Comparison of ENCODE assay signal across 9 cellular contexts in genomic region chr1:235971020-235971419, GRCh38.
DNase-seq lines count a peak whose midpoint lies in the region; TF ChIP-seq lines count a peak whose summit lies in the region.
"Had no signal": no experiment of that assay in that cellular context is flagged by ENCODE, and none has a peak within 500 bp of the region (broad histone marks: within the 10 kb centered on the region; RNA-seq: fewer than 3 reads in every experiment).

No MANE protein-coding gene starts in this region.

- H3K27ac ChIP-seq in BLaER1 treated with 17β-estradiol and CSF1 and Interleukin-3, amounts not matched to agents 10 nM and 100 nM: peak overlapping the region; percentile 36 to 97 (median 92); a peak in 21 of 22 replicates
- H3K27ac ChIP-seq in MM.1S (ENCODE audit: low read length) (no peak overlapping the region), duodenal mucosa (ENCODE audit: low read depth, low read length) (peak overlapping the region; percentile 3), prostate gland (peak overlapping the region; percentile 81 to 82)

- intact Hi-C loops in prostate gland (cut with DNase I): loop anchor here (2.0 to 5.0 kb wide), 2 partner anchors 104 to 459 kb away; partner anchors contain the start of gene LYST

- TF ChIP-seq POLR2A in prostate gland (IDR thresholded peaks at IDR 0.05): no peak

- 52% methylated on average over 3 of the region's 3 CpGs for WGBS in prostate gland

- peak overlapping the region; percentile 68 to 87 (median 79); a peak in 21 of 22 replicates for H3K4me2 ChIP-seq in BLaER1 treated with 17β-estradiol and CSF1 and Interleukin-3, amounts not matched to agents 10 nM and 100 nM
- peak overlapping the region; percentile 82 for H3K4me2 ChIP-seq in MM.1S (ENCODE audit: low read depth, low read length)

- peak overlapping the region; percentile 79 for H2AFZ ChIP-seq in MM.1S (ENCODE audit: low read length)

- no peaks in the 10 kb centered on the region for H4K20me1 ChIP-seq in BLaER1 treated with 17β-estradiol and CSF1 and Interleukin-3, amounts not matched to agents 10 nM and 100 nM
- H4K20me1 ChIP-seq in MM.1S (ENCODE audit: insufficient read depth, low read length): no peaks in the 10 kb centered on the region

- peak overlapping the region in 10 of 11 experiments; percentile 40 to 90 (median 84); a peak in 20 of 22 replicates for H3K9ac ChIP-seq in BLaER1 treated with 17β-estradiol and CSF1 and Interleukin-3, amounts not matched to agents 10 nM and 100 nM
- H3K9ac ChIP-seq in MM.1S (ENCODE audit: low read length): no peak overlapping the region
- H3K9ac ChIP-seq in duodenal mucosa (ENCODE audit: low read depth in 1 of 2, low read length in 2 of 2): no peak overlapping the region

- no peaks in the 10 kb centered on the region for H3K9me2 ChIP-seq in MM.1S (replicated peaks; ENCODE audit: insufficient read depth, low read length)

- no peaks in the 10 kb centered on the region for H3K79me2 ChIP-seq in MM.1S (ENCODE audit: low read length)

- DNase-seq in MM.1S (no peak), prostate gland (ENCODE audit: low spot score) (no peak), iPS-NIHi11 (ENCODE audit: low spot score) (no peak), anterior cingulate cortex (lab: John Stamatoyannopoulos, UW) (no peak), T-helper 2 cell (no peak), kidney tubule cell (ENCODE audit: low spot score) (no peak)

- H3F3A ChIP-seq in MM.1S (ENCODE audit: insufficient read depth, low read length): 0 out of 2 replicates have a peak, but pooled peaks cover 5% of the 10 kb centered on the region

- peaks cover 0 to 23% (median 7%) of the 10 kb centered on the region in 11 experiments; a peak in 11 of 22 replicates for H3K9me3 ChIP-seq in BLaER1 treated with 17β-estradiol and CSF1 and Interleukin-3, amounts not matched to agents 10 nM and 100 nM (replicated peaks in 1 of 11)
- H3K9me3 ChIP-seq in MM.1S (replicated peaks; ENCODE audit: insufficient read depth, low read length): no peaks in the 10 kb centered on the region
- H3K9me3 ChIP-seq in duodenal mucosa (ENCODE audit: control insufficient read depth in 1 of 2, low read length in 2 of 2): no peaks in the 10 kb centered on the region
- no peaks in the 10 kb centered on the region for H3K9me3 ChIP-seq in prostate gland
- H3K9me3 ChIP-seq: ovary had no signal

- TF ChIP-seq CTCF in MM.1S (IDR thresholded peaks at IDR 0.05; ENCODE audit: low read length): no peak
- no peak for TF ChIP-seq CTCF in prostate gland (IDR thresholded peaks at IDR 0.05)

- H3K27me3 ChIP-seq in BLaER1 treated with 17β-estradiol and CSF1 and Interleukin-3, amounts not matched to agents 10 nM and 100 nM: no peaks in the 10 kb centered on the region
- H3K27me3 ChIP-seq in MM.1S (replicated peaks; ENCODE audit: insufficient read depth, low read length): no peaks in the 10 kb centered on the region
- no peaks in the 10 kb centered on the region for H3K27me3 ChIP-seq in duodenal mucosa (ENCODE audit: control insufficient read depth in 1 of 2, insufficient read depth in 2 of 2, low read length in 2 of 2)
- no peaks in the 10 kb centered on the region for H3K27me3 ChIP-seq in prostate gland (replicated peaks; ENCODE audit: insufficient read depth)
- H3K27me3 ChIP-seq: ovary had no signal

- H3K4me1 ChIP-seq in BLaER1 treated with 17β-estradiol and CSF1 and Interleukin-3, amounts not matched to agents 10 nM and 100 nM: peaks cover 29 to 52% (median 41%) of the 10 kb centered on the region in 10 experiments
- H3K4me1 ChIP-seq in MM.1S (ENCODE audit: low read length) (peaks cover 4% of the 10 kb centered on the region; the same call in 1 of the 2 replicates), duodenal mucosa (ENCODE audit: control insufficient read depth in 1 of 2, insufficient read depth in 2 of 2, low read length in 2 of 2) (peaks cover 5 to 10% of the 10 kb centered on the region in 2 donors), prostate gland (replicated peaks) (no peaks in the 10 kb centered on the region)

- peak overlapping the region in 2 of 10 experiments; percentile 16 to 38; a peak in 2 of 20 replicates for H3K4me3 ChIP-seq in BLaER1 treated with 17β-estradiol and CSF1 and Interleukin-3, amounts not matched to agents 10 nM and 100 nM
- H3K4me3 ChIP-seq in MM.1S (ENCODE audit: low read length): no peak overlapping the region
- no peak overlapping the region for H3K4me3 ChIP-seq in duodenal mucosa (ENCODE audit: low read depth in 1 of 2, low read length in 2 of 2)
- no peak overlapping the region for H3K4me3 ChIP-seq in prostate gland
- H3K4me3 ChIP-seq: ovary had no signal

- no peaks in the 10 kb centered on the region for H3K36me3 ChIP-seq in BLaER1 treated with 17β-estradiol and CSF1 and Interleukin-3, amounts not matched to agents 10 nM and 100 nM
- H3K36me3 ChIP-seq in MM.1S (replicated peaks; ENCODE audit: insufficient read depth, low read length) (no peaks in the 10 kb centered on the region), duodenal mucosa (ENCODE audit: control insufficient read depth in 1 of 2, insufficient read depth in 2 of 2, low read length in 2 of 2) (no peaks in the 10 kb centered on the region), prostate gland (no peaks in the 10 kb centered on the region)
- H3K36me3 ChIP-seq: ovary had no signal

Comparison
In these comparisons a context has a peak if more than half of its experiments do, and no peak if none do; other contexts are left out.
1. H3K9ac ChIP-seq: peak in BLaER1 treated with 17β-estradiol and CSF1 and Interleukin-3, amounts not matched to agents 10 nM and 100 nM (10 of 11); none in MM.1S (single experiment) and duodenal mucosa (0 of 2).